8 cellular contexts compared by ENCODE assay signal in the genomic region with DNA sequence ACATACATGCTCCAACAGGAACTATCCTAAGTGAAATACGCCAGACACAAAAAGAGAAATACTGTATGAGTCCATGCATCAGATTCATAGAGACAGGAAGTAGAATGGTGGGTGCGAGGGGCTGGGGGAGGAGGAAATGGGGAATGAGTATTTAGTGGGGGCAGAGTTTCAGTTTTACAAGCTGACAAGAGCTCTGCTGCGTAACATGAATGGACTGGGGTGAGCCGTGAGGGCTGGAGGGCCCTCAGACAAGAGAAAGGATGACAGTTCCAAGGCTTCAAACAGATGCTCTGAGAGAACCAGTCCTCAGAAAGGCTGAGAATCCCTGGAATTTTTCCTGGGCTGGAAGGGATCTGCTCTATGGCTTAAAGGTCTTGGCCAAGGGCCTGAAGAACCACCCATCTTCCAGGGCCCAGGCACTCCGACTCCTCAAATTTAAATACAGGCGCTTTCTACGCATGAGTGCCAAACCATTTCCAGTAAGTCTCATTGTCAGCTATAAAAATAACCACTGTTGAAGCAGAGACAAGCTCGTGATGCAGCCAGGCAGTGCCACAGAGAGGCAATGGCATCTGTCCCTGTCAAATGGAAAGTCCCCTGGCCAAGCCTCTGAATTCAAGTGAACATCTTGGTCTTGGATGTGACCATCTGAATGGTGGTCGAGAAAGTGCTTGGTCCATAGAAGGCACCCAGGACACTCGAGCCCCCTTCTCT. TPM values are rescaled to one million over a fixed set of nuclear protein-coding genes. Genes with fewer than 3 reads are reported as not detected.
A peak's percentile ranks its signal among the peaks of the same experiment; 100 is the strongest.
DNase-seq lines count a peak whose midpoint lies in the region; ATAC-seq and TF ChIP-seq lines count a peak whose summit lies in the region.

No MANE protein-coding gene starts in this region.

- DNase-seq in C1 segment of cervical spinal cord (lab: John Stamatoyannopoulos, UW): peak in 8 of 14 donors; percentile 8 to 77 (median 30)
- peak; percentile 65 for DNase-seq in HK-2 (ENCODE audit: unreplicated experiment)
- peak; percentile 69 for DNase-seq in activated naive CD4-positive, alpha-beta T cell treated with anti-CD3 and anti-CD28 coated beads, Interleukin-2, amount 50 U/mL, for 16 hours
- peak; percentile 79 for DNase-seq in medulla oblongata (ENCODE audit: extremely low spot score)
- DNase-seq in testis: peak; percentile 70
- DNase-seq in NCI-H69 (lab: John Stamatoyannopoulos, UW): no peak

- intact Hi-C loops in testis (cut with DNase I; ENCODE audit: low total_unique reads): no loop called here

- H3K4me3 ChIP-seq in testis: no peak overlapping the region

- no peak for TF ChIP-seq POLR2A in testis (IDR thresholded peaks at IDR 0.05)

- no peaks in the 10 kb centered on the region for H3K9me3 ChIP-seq in testis

- H3K27ac ChIP-seq in testis: peak overlapping the region; percentile 68 to 80

- no peak for TF ChIP-seq CTCF in testis (IDR thresholded peaks at IDR 0.05)

- H3K36me3 ChIP-seq in testis (ENCODE audit: low read depth, missing control alignments): no peaks in the 10 kb centered on the region

- peak; percentile 67 for ATAC-seq in GM19395 (IDR thresholded peaks at IDR 0.05; ENCODE audit: unreplicated experiment)
- ATAC-seq in GM18519 (IDR thresholded peaks at IDR 0.05; ENCODE audit: low FRiP score, unreplicated experiment): no peak

- 44 to 62% methylated on average over 9 to 10 of the region's 10 CpGs for WGBS in testis, 2 donors

- peaks cover 25% of the 10 kb centered on the region for H3K4me1 ChIP-seq in testis

- H3K27me3 ChIP-seq in testis: no peaks in the 10 kb centered on the region

RNA-seq across cellular contexts. Expression of a gene that starts 17.5 kb away (rescaled TPM):
- 10 to 100 TPM; 42.4 to 74.9 TPM for total RNA-seq in testis
- polyA plus RNA-seq in testis (ENCODE audit: insufficient read depth, low read depth, low replicate concordance): 40.2 TPM
